In genomic region chr5:88732862-88733261, GRCh38 we compare ENCODE assay signal across 13 cellular contexts.
DNase-seq lines count a peak whose midpoint lies in the region; ATAC-seq and TF ChIP-seq lines count a peak whose summit lies in the region.
"Had no signal": no experiment of that assay in that cellular context is flagged by ENCODE, and none has a peak within 500 bp of the region (broad histone marks: within the 10 kb centered on the region; RNA-seq: fewer than 3 reads in every experiment).

No MANE protein-coding gene starts in this region.

- TF ChIP-seq EP300 in transverse colon (IDR thresholded peaks at IDR 0.05; ENCODE audit: low read depth): no peak

- no peaks in the 10 kb centered on the region for H3K79me1 ChIP-seq in mesenchymal stem cell (replicated peaks; ENCODE audit: low read length, poor library complexity, severe bottlenecking)

- peak overlapping the region in 11 of 12 donors; percentile 45 to 80 (median 69) for H3K27ac ChIP-seq in heart left ventricle
- H3K27ac ChIP-seq in mesenchymal stem cell (ENCODE audit: low read length, poor library complexity, severe bottlenecking): no peak overlapping the region
- peak overlapping the region; percentile 40 to 76 (median 62) for H3K27ac ChIP-seq in transverse colon
- H3K27ac ChIP-seq: A549 had no signal

- ATAC-seq in heart left ventricle: no peak
- no peak for ATAC-seq in activated B cell treated with CpG ODN at 0.5 μM for 24 hours (ENCODE audit: low read depth)
- ATAC-seq in left lobe of liver: no peak
- ATAC-seq: A549 had no signal

- H3K9me3 ChIP-seq in heart left ventricle (no peaks in the 10 kb centered on the region), mesenchymal stem cell (ENCODE audit: control insufficient read depth, low read length) (no peaks in the 10 kb centered on the region), transverse colon (no peaks in the 10 kb centered on the region), MG63 (no peaks in the 10 kb centered on the region)
- H3K9me3 ChIP-seq: A549 had no signal

- H3K36me3 Mint-ChIP-seq in activated B cell treated with CpG ODN at 0.5 μM for 24 hours (ENCODE audit: low read depth): peaks cover 52% of the 10 kb centered on the region
- H3K36me3 Mint-ChIP-seq: activated naive CD8-positive, alpha-beta T cell treated with anti-CD3 and anti-CD28 coated beads, Interleukin-2, amount 10 ng/mL, durations not matched to agents 7 days and 5 days had no signal

- in situ Hi-C loops in transverse colon (cut with MboI; ENCODE audit: low pct_ligation_motif_present in 1 of 4, low pct_unique_long_range_greater_than_20kb in 1 of 4, low sequenced_read_pairs in 3 of 4): loop anchor here in 2 of 4 donors (10.0 to 25.0 kb wide), 2 partner anchors 152 to 154 kb away; partner anchors contain the start of gene MEF2C (in 2 of the 2)

- CTCF ChIA-PET in activated B cell treated with CpG ODN at 0.5 μM for 24 hours (lab: Charles Lee): interaction anchor here (0.8 to 2.4 kb wide), 10 partner anchors 13 to 1533 kb away, joined by 3 to 7 read pairs (median 4); partner anchors contain the start of gene MEF2C

- DNase-seq in heart left ventricle (no peak), cardiac septum (ENCODE audit: low spot score) (no peak), activated B cell treated with CpG ODN at 0.5 μM for 24 hours (no peak), mesenchymal stem cell (no peak), transverse colon (no peak), MG63 (no peak), left lobe of liver (ENCODE audit: low spot score) (no peak)
- no peak for DNase-seq in stimulated activated naive CD4-positive, alpha-beta T cell treated with Interleukin-2 at 50 U/mL for 16 hours (lab: John Stamatoyannopoulos, UW)
- DNase-seq: activated naive CD8-positive, alpha-beta T cell treated with anti-CD3 and anti-CD28 coated beads, Interleukin-2, amount 10 ng/mL, durations not matched to agents 7 days and 5 days; dermis blood vessel endothelial cell; NCI-H1092 treated with DMSO at 0.1 percent for 48 hours; NCI-H774 had no signal

- H3K27me3 Mint-ChIP-seq in activated B cell treated with CpG ODN at 0.5 μM for 24 hours: no peaks in the 10 kb centered on the region

- no peak overlapping the region for H2BK5ac ChIP-seq in mesenchymal stem cell (ENCODE audit: low read depth, low read length, poor library complexity, severe bottlenecking)

- no peak overlapping the region for H4K8ac ChIP-seq in mesenchymal stem cell (ENCODE audit: low read length)

- H3K4me2 ChIP-seq in mesenchymal stem cell (ENCODE audit: low read length, poor library complexity, severe bottlenecking): no peak overlapping the region
- H3K4me2 ChIP-seq: A549 had no signal

- H3K18ac ChIP-seq in mesenchymal stem cell (ENCODE audit: low read depth in 1 of 2, low read length in 2 of 2): no peak overlapping the region

- H3K27me3 ChIP-seq in heart left ventricle (no peaks in the 10 kb centered on the region), mesenchymal stem cell (ENCODE audit: control insufficient read depth in 1 of 2, insufficient read depth in 1 of 2, low read length in 2 of 2) (no peaks in the 10 kb centered on the region), transverse colon (no peaks in the 10 kb centered on the region), MG63 (no peaks in the 10 kb centered on the region)

- no peak overlapping the region for H2AK5ac ChIP-seq in mesenchymal stem cell (ENCODE audit: low read length, severe bottlenecking)

- peak overlapping the region; percentile 91 for H3K27ac Mint-ChIP-seq in activated B cell treated with CpG ODN at 0.5 μM for 24 hours
- H3K27ac Mint-ChIP-seq: activated naive CD8-positive, alpha-beta T cell treated with anti-CD3 and anti-CD28 coated beads, Interleukin-2, amount 10 ng/mL, durations not matched to agents 7 days and 5 days had no signal

- peak overlapping the region; percentile 19 for H3K9ac ChIP-seq in mesenchymal stem cell (ENCODE audit: low read length)

- H3K4me1 ChIP-seq in heart left ventricle (peaks cover 0 to 52% (median 34%) of the 10 kb centered on the region in 12 donors), mesenchymal stem cell (ENCODE audit: control insufficient read depth, insufficient read depth, low read depth, low read length) (no peaks in the 10 kb centered on the region), transverse colon (peaks cover 0 to 30% (median 0%) of the 10 kb centered on the region in 4 donors)
- H3K4me1 ChIP-seq: A549 had no signal

- H2BK15ac ChIP-seq in mesenchymal stem cell (ENCODE audit: low read depth, poor library complexity, severe bottlenecking): no peak overlapping the region

- intact Hi-C loops in heart left ventricle (cut with DNase I): loop anchor here (2.0 to 10.0 kb wide), 9 partner anchors 52 to 1534 kb away; partner anchors contain the start of gene MEF2C (in 7 of the 10)
- intact Hi-C loops in cardiac septum (cut with DNase I): loop anchor here (2.0 to 5.0 kb wide), 3 partner anchors 54 to 1452 kb away; partner anchors contain the start of gene MEF2C
- intact Hi-C loops in activated B cell treated with CpG ODN at 0.5 μM for 24 hours (cut with micrococcal nuclease): loop anchor here (1.0 to 5.0 kb wide), 10 partner anchors 13 to 710 kb away; partner anchors contain the start of gene MEF2C
- intact Hi-C loops in transverse colon (cut with DNase I; ENCODE audit: low total_unique reads): no loop called here

- H2BK120ac ChIP-seq in mesenchymal stem cell (ENCODE audit: low read depth, low read length): no peak overlapping the region

- TF ChIP-seq POLR2A in heart left ventricle (IDR thresholded peaks at IDR 0.05) (no peak), transverse colon (IDR thresholded peaks at IDR 0.05) (no peak)

- TF ChIP-seq CTCF in heart left ventricle (IDR thresholded peaks at IDR 0.05) (no peak), activated B cell treated with CpG ODN at 0.5 μM for 24 hours (IDR thresholded peaks at IDR 0.05) (no peak), transverse colon (IDR thresholded peaks at IDR 0.05) (no peak)

- H3K9me3 Mint-ChIP-seq in activated B cell treated with CpG ODN at 0.5 μM for 24 hours: no peaks in the 10 kb centered on the region
- H3K9me3 Mint-ChIP-seq: activated naive CD8-positive, alpha-beta T cell treated with anti-CD3 and anti-CD28 coated beads, Interleukin-2, amount 10 ng/mL, durations not matched to agents 7 days and 5 days had no signal

- WGBS in heart left ventricle, 4 donors: 91 to 98% (median 94%) methylated on average over 2 of the region's 2 CpGs
- WGBS in mesenchymal stem cell: 98% methylated on average over 2 of the region's 2 CpGs
- WGBS in transverse colon (ENCODE audit: low coverage in 1 of 2), 2 donors: 69 to 84% methylated on average over 2 of the region's 2 CpGs

- no peak overlapping the region for H3K23ac ChIP-seq in mesenchymal stem cell (ENCODE audit: low read length in 2 of 2)

- peaks cover 79% of the 10 kb centered on the region for H3K4me1 Mint-ChIP-seq in activated B cell treated with CpG ODN at 0.5 μM for 24 hours

- H3K4ac ChIP-seq in mesenchymal stem cell (ENCODE audit: low read depth in 1 of 2, low read length in 2 of 2): no peak overlapping the region

- POLR2A ChIA-PET in activated B cell treated with CpG ODN at 0.5 μM for 24 hours (lab: Charles Lee): interaction anchor here (0.7 to 8.7 kb wide), 24 partner anchors 9 to 1677 kb away, joined by 3 to 242 read pairs (median 5); partner anchors contain the start of genes CETN3 and MEF2C

- peak overlapping the region; percentile 41 for H3K4me3 Mint-ChIP-seq in activated B cell treated with CpG ODN at 0.5 μM for 24 hours
- H3K4me3 Mint-ChIP-seq: activated naive CD8-positive, alpha-beta T cell treated with anti-CD3 and anti-CD28 coated beads, Interleukin-2, amount 10 ng/mL, durations not matched to agents 7 days and 5 days had no signal

- no peak overlapping the region for H2AFZ ChIP-seq in mesenchymal stem cell (ENCODE audit: low read depth, low read length)

- H3K36me3 ChIP-seq in heart left ventricle (peaks cover 0 to 42% (median 31%) of the 10 kb centered on the region in 9 donors), mesenchymal stem cell (ENCODE audit: control insufficient read depth in 1 of 2, insufficient read depth in 2 of 2, low read depth in 1 of 2, low read length in 2 of 2) (no peaks in the 10 kb centered on the region), transverse colon (no peaks in the 10 kb centered on the region), MG63 (peaks cover 11% of the 10 kb centered on the region)

- H2BK12ac ChIP-seq in mesenchymal stem cell (ENCODE audit: low read length in 2 of 2): no peak overlapping the region

- no peak overlapping the region for H3K14ac ChIP-seq in mesenchymal stem cell (ENCODE audit: low read length in 2 of 2)

- H4K91ac ChIP-seq in mesenchymal stem cell (ENCODE audit: low read length): no peak overlapping the region

- no peak overlapping the region for H3K4me3 ChIP-seq in heart left ventricle
- H3K4me3 ChIP-seq in mesenchymal stem cell (ENCODE audit: insufficient read depth in 1 of 2, low read depth in 1 of 2, low read length in 2 of 2): no peak overlapping the region
- no peak overlapping the region for H3K4me3 ChIP-seq in transverse colon
- no peak overlapping the region for H3K4me3 ChIP-seq in MG63
- H3K4me3 ChIP-seq: A549 had no signal
